ENCODE assay signal across 9 cellular contexts in the genomic region with DNA sequence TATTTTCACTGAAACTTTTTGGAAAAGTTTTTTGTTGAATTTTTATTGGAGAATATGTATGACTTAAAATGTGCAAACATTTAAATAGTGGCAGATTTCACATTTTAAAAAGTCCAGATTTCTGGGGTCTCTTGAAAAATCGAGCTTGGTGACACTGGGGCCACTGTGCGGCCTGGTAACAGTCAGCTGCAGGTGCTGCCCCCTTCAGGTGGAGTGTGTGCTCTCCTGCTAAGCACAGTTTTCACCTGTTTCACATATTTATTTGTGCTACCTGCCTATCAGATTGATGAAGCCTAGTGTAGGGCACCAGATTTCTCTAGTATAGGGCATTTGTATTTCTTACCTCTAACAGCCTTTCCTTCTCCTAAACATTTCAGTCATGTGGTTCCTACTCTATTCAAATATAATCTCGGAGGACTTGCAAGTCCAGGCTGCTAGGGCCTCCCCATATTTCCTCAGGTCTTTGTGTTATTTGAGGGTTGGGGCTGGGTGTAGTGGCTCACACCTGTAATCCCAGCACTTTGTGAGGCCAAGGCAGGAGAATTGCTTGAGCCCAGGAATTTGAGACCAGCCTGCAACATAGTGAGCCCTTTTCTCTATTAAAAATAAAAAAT.
DNase-seq lines count a peak whose midpoint lies in the region; ATAC-seq and TF ChIP-seq lines count a peak whose summit lies in the region.
"Had no signal": no experiment of that assay in that cellular context is flagged by ENCODE, and none has a peak within 500 bp of the region (broad histone marks: within the 10 kb centered on the region; RNA-seq: fewer than 3 reads in every experiment).

No MANE protein-coding gene starts in this region.

- no peaks in the 10 kb centered on the region for H3K36me3 ChIP-seq in tibial nerve

- no peaks in the 10 kb centered on the region for H3K9me3 ChIP-seq in tibial nerve

- no peaks in the 10 kb centered on the region for H3K27me3 ChIP-seq in tibial nerve

- TF ChIP-seq CTCF in 22Rv1 (IDR thresholded peaks at IDR 0.05) (peak; percentile 87), GM12872 (IDR thresholded peaks at IDR 0.05; ENCODE audit: insufficient read depth, low read depth, low read length) (peak; percentile 69), WI38 (IDR thresholded peaks at IDR 0.05; ENCODE audit: low read depth, low read length) (peak; percentile 58), tibial nerve (IDR thresholded peaks at IDR 0.05) (peak in 3 of 5 experiments; percentile 23 to 29 (median 26))

- no peak overlapping the region for H3K27ac ChIP-seq in 22Rv1
- no peak overlapping the region for H3K27ac ChIP-seq in tibial nerve

- no peak for TF ChIP-seq POLR2A in tibial nerve (IDR thresholded peaks at IDR 0.05)

- H3K4me3 ChIP-seq in WI38 (ENCODE audit: low read depth, low read length) (no peak overlapping the region), tibial nerve (no peak overlapping the region)

- H3K4me1 ChIP-seq in tibial nerve = peaks cover 0 to 7% (median under 1%) of the 10 kb centered on the region in 4 donors

- TF ChIP-seq EP300 in tibial nerve (IDR thresholded peaks at IDR 0.05) = no peak

- ATAC-seq in HG02852 (IDR thresholded peaks at IDR 0.05; ENCODE audit: unreplicated experiment) = no peak
- ATAC-seq in GM18519 (IDR thresholded peaks at IDR 0.05; ENCODE audit: low FRiP score, unreplicated experiment) = no peak

- DNase-seq in iPS DF 4.7 (ENCODE audit: extremely low read depth, low spot score) = peak; percentile 19
- no peak for DNase-seq in tibial nerve (ENCODE audit: low spot score in 2 of 2)
- no peak for DNase-seq in NCI-H446 treated with DMSO at 0.1 percent for 48 hours (lab: John Stamatoyannopoulos, UW)
- DNase-seq: activated naive CD8-positive, alpha-beta T cell treated with anti-CD3 and anti-CD28 coated beads, Interleukin-2, amount 10 ng/mL, durations not matched to agents 7 days and 5 days had no signal

- 86 to 89% methylated on average over 3 of the region's 3 CpGs for WGBS in tibial nerve, 2 donors

Comparison
In these comparisons a context has a peak if more than half of its experiments do, and no peak if none do; other contexts are left out.
1. CTCF ChIP-seq: peak in every context shown above with its lines; median percentile 87 in 22Rv1; 69 in GM12872; 58 in WI38; 26 in tibial nerve.